1 cellular context compared by ENCODE assay signal in the genomic region with DNA sequence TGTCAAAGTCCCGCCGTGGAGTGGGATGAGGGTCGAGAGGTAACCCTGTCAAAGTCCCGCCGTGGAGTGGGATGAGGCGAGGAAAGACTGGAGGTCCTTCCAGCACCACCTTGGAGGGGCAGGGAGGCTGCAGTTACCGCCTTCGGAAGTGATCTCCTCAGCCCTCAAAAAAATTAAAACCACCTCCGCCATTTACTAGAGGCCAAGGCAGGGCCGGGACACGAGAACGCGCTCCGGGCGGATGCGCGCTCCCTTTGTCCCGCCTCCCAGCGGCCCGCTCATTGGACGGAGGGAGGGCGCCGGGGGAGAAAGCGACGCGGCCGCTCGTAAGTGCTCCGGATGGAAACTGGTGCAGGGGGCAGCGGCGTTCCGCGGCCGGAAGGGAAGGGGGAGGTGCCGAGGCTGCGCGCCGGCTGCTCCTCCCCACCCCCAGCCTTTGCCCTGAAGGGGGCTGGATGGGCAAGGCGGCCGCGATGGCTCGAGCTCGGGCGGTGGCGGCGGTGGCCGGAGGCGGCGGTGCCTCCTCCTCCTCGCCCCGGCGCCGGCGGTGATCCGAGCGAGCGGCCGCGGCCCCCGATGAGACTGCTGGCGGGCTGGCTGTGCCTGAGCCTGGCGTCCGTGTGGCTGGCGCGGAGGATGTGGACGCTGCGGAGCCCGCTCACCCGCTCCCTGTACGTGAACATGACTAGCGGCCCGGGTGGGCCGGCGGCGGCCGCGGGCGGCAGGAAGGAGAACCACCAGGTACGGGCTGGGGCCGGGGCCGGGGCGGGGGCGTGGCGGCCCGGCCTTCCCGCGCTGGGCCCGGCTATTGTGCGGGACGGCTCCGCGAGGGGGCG.
A peak's percentile ranks its signal among the peaks of the same experiment; 100 is the strongest.
TF ChIP-seq lines count a peak whose summit lies in the region.

A gene (plus strand): TSS at position 420 of the 836 bp plus-strand sequence. CDS start 157 bp downstream, at position 577.

TF ChIP-seq in HEK293, 187 proteins besides CTCF, POLR2A, EP300 and RAD21 (continued from another document and continues in another):
- TF ChIP-seq, protein P1, sequence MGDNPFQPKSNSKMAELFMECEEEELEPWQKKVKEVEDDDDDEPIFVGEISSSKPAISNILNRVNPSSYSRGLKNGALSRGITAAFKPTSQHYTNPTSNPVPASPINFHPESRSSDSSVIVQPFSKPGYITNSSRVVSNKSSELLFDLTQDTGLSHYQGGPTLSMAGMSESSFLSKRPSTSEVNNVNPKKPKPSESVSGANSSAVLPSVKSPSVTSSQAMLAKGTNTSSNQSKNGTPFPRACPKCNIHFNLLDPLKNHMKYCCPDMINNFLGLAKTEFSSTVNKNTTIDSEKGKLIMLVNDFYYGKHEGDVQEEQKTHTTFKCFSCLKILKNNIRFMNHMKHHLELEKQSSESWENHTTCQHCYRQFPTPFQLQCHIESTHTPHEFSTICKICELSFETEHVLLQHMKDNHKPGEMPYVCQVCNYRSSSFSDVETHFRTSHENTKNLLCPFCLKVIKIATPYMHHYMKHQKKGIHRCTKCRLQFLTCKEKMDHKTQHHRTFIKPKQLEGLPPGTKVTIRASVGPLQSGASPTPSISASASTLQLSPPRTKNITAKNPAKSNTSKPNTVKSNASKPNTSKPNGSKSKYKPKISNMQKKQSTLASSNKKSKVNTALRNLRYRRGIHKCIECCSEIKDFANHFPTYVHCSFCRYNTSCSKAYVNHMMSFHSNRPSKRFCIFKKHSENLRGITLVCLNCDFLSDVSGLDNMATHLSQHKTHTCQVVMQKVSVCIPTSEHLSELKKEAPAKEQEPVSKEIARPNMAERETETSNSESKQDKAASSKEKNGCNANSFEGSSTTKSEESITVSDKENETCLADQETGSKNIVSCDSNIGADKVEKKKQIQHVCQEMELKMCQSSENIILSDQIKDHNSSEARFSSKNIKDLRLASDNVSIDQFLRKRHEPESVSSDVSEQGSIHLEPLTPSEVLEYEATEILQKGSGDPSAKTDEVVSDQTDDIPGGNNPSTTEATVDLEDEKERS (tag by site-specific recombination; IDR thresholded peaks at IDR 0.05) = no peak
- TF ChIP-seq, protein P2, sequence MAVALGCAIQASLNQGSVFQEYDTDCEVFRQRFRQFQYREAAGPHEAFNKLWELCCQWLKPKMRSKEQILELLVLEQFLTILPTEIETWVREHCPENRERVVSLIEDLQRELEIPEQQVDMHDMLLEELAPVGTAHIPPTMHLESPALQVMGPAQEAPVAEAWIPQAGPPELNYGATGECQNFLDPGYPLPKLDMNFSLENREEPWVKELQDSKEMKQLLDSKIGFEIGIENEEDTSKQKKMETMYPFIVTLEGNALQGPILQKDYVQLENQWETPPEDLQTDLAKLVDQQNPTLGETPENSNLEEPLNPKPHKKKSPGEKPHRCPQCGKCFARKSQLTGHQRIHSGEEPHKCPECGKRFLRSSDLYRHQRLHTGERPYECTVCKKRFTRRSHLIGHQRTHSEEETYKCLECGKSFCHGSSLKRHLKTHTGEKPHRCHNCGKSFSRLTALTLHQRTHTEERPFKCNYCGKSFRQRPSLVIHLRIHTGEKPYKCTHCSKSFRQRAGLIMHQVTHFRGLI (tag by site-specific recombination; IDR thresholded peaks at IDR 0.05) = peak; percentile 46; the same call in 1 of the 2 replicates
- no peak for TF ChIP-seq GLI2 (tag by site-specific recombination; IDR thresholded peaks at IDR 0.05; ENCODE audit: borderline replicate concordance, low read depth)
- peak; percentile 59 for TF ChIP-seq ZNF10 (tag by site-specific recombination; IDR thresholded peaks at IDR 0.05)
- TF ChIP-seq GLIS1 (tag by site-specific recombination; IDR thresholded peaks at IDR 0.05) = peak; percentile 69
- TF ChIP-seq ZNF664 (tag by site-specific recombination; IDR thresholded peaks at IDR 0.05) = no peak
- peak; percentile 86 for TF ChIP-seq KLF10 (tag by site-specific recombination; IDR thresholded peaks at IDR 0.05)
- TF ChIP-seq TCF7L2 (IDR thresholded peaks at IDR 0.05; ENCODE audit: borderline replicate concordance, low read depth, low read length) = no peak
- TF ChIP-seq, protein P3, sequence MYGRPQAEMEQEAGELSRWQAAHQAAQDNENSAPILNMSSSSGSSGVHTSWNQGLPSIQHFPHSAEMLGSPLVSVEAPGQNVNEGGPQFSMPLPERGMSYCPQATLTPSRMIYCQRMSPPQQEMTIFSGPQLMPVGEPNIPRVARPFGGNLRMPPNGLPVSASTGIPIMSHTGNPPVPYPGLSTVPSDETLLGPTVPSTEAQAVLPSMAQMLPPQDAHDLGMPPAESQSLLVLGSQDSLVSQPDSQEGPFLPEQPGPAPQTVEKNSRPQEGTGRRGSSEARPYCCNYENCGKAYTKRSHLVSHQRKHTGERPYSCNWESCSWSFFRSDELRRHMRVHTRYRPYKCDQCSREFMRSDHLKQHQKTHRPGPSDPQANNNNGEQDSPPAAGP (tag by site-specific recombination; IDR thresholded peaks at IDR 0.05) = peak; percentile 99
- TF ChIP-seq GLIS2 (tag by site-specific recombination; IDR thresholded peaks at IDR 0.05) = peak; percentile 95
- TF ChIP-seq ZNF221 (tag by site-specific recombination; IDR thresholded peaks at IDR 0.05; ENCODE audit: borderline replicate concordance) = no peak
- TF ChIP-seq, protein P4, sequence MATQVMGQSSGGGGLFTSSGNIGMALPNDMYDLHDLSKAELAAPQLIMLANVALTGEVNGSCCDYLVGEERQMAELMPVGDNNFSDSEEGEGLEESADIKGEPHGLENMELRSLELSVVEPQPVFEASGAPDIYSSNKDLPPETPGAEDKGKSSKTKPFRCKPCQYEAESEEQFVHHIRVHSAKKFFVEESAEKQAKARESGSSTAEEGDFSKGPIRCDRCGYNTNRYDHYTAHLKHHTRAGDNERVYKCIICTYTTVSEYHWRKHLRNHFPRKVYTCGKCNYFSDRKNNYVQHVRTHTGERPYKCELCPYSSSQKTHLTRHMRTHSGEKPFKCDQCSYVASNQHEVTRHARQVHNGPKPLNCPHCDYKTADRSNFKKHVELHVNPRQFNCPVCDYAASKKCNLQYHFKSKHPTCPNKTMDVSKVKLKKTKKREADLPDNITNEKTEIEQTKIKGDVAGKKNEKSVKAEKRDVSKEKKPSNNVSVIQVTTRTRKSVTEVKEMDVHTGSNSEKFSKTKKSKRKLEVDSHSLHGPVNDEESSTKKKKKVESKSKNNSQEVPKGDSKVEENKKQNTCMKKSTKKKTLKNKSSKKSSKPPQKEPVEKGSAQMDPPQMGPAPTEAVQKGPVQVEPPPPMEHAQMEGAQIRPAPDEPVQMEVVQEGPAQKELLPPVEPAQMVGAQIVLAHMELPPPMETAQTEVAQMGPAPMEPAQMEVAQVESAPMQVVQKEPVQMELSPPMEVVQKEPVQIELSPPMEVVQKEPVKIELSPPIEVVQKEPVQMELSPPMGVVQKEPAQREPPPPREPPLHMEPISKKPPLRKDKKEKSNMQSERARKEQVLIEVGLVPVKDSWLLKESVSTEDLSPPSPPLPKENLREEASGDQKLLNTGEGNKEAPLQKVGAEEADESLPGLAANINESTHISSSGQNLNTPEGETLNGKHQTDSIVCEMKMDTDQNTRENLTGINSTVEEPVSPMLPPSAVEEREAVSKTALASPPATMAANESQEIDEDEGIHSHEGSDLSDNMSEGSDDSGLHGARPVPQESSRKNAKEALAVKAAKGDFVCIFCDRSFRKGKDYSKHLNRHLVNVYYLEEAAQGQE (tag by site-specific recombination; IDR thresholded peaks at IDR 0.05) = peak; percentile 74; the same call in 1 of the 2 replicates
- TF ChIP-seq ZNF510 (tag by site-specific recombination; IDR thresholded peaks at IDR 0.05; ENCODE audit: insufficient replicate concordance) = no peak
- peak; percentile 76 for TF ChIP-seq ZNF24 (tag by site-specific recombination; IDR thresholded peaks at IDR 0.05)
- peak; percentile 58; the same call in 1 of the 2 replicates for TF ChIP-seq ZNF184 (tag by site-specific recombination; IDR thresholded peaks at IDR 0.05)
- TF ChIP-seq, protein P5, sequence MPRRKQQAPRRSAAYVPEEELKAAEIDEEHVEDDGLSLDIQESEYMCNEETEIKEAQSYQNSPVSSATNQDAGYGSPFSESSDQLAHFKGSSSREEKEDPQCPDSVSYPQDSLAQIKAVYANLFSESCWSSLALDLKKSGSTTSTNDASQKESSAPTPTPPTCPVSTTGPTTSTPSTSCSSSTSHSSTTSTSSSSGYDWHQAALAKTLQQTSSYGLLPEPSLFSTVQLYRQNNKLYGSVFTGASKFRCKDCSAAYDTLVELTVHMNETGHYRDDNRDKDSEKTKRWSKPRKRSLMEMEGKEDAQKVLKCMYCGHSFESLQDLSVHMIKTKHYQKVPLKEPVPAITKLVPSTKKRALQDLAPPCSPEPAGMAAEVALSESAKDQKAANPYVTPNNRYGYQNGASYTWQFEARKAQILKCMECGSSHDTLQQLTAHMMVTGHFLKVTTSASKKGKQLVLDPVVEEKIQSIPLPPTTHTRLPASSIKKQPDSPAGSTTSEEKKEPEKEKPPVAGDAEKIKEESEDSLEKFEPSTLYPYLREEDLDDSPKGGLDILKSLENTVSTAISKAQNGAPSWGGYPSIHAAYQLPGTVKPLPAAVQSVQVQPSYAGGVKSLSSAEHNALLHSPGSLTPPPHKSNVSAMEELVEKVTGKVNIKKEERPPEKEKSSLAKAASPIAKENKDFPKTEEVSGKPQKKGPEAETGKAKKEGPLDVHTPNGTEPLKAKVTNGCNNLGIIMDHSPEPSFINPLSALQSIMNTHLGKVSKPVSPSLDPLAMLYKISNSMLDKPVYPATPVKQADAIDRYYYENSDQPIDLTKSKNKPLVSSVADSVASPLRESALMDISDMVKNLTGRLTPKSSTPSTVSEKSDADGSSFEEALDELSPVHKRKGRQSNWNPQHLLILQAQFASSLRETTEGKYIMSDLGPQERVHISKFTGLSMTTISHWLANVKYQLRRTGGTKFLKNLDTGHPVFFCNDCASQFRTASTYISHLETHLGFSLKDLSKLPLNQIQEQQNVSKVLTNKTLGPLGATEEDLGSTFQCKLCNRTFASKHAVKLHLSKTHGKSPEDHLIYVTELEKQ (tag by site-specific recombination; IDR thresholded peaks at IDR 0.05; ENCODE audit: borderline replicate concordance) = no peak; the same call in 1 of the 2 replicates
- TF ChIP-seq ZNF274 (IDR thresholded peaks at IDR 0.05; ENCODE audit: low read length) = no peak
- TF ChIP-seq ZNF274 (tag by site-specific recombination; IDR thresholded peaks at IDR 0.05; ENCODE audit: borderline replicate concordance) = no peak
- 0 out of 2 replicates have a peak, but pooled peaks have one; percentile 26 for TF ChIP-seq ZNF600 (tag by site-specific recombination; IDR thresholded peaks at IDR 0.05)
- TF ChIP-seq, protein P6, sequence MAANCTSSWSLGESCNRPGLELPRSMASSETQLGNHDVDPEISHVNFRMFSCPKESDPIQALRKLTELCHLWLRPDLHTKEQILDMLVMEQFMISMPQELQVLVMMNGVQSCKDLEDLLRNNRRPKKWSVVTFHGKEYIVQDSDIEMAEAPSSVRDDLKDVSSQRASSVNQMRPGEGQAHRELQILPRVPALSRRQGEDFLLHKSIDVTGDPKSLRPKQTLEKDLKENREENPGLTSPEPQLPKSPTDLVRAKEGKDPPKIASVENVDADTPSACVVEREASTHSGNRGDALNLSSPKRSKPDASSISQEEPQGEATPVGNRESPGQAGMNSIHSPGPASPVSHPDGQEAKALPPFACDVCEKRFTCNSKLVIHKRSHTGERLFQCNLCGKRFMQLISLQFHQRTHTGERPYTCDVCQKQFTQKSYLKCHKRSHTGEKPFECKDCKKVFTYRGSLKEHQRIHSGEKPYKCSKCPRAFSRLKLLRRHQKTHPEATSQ (tag by site-specific recombination; IDR thresholded peaks at IDR 0.05) = peak; percentile 98
- TF ChIP-seq ZBTB20 (tag by site-specific recombination; IDR thresholded peaks at IDR 0.05) = peak; percentile 60; the same call in 1 of the 2 replicates
- TF ChIP-seq ZNF558 (tag by site-specific recombination; IDR thresholded peaks at IDR 0.05) = no peak
- no peak for TF ChIP-seq ZNF776 (tag by site-specific recombination; IDR thresholded peaks at IDR 0.05; ENCODE audit: borderline replicate concordance)
- TF ChIP-seq, protein P7, sequence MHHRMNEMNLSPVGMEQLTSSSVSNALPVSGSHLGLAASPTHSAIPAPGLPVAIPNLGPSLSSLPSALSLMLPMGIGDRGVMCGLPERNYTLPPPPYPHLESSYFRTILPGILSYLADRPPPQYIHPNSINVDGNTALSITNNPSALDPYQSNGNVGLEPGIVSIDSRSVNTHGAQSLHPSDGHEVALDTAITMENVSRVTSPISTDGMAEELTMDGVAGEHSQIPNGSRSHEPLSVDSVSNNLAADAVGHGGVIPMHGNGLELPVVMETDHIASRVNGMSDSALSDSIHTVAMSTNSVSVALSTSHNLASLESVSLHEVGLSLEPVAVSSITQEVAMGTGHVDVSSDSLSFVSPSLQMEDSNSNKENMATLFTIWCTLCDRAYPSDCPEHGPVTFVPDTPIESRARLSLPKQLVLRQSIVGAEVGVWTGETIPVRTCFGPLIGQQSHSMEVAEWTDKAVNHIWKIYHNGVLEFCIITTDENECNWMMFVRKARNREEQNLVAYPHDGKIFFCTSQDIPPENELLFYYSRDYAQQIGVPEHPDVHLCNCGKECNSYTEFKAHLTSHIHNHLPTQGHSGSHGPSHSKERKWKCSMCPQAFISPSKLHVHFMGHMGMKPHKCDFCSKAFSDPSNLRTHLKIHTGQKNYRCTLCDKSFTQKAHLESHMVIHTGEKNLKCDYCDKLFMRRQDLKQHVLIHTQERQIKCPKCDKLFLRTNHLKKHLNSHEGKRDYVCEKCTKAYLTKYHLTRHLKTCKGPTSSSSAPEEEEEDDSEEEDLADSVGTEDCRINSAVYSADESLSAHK (tag by site-specific recombination; IDR thresholded peaks at IDR 0.05) = peak; percentile 69; the same call in 1 of the 2 replicates
- TF ChIP-seq, protein P8, sequence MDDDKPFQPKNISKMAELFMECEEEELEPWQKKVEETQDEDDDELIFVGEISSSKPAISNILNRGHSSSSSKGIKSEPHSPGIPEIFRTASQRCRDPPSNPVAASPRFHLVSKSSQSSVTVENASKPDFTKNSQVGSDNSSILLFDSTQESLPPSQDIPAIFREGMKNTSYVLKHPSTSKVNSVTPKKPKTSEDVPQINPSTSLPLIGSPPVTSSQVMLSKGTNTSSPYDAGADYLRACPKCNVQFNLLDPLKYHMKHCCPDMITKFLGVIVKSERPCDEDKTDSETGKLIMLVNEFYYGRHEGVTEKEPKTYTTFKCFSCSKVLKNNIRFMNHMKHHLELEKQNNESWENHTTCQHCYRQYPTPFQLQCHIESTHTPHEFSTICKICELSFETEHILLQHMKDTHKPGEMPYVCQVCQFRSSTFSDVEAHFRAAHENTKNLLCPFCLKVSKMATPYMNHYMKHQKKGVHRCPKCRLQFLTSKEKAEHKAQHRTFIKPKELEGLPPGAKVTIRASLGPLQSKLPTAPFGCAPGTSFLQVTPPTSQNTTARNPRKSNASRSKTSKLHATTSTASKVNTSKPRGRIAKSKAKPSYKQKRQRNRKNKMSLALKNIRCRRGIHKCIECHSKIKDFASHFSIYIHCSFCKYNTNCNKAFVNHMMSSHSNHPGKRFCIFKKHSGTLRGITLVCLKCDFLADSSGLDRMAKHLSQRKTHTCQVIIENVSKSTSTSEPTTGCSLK (tag by site-specific recombination; IDR thresholded peaks at IDR 0.05) = no peak
- peak; percentile 89; the same call in 1 of the 2 replicates for TF ChIP-seq ZNF501 (tag by site-specific recombination; IDR thresholded peaks at IDR 0.05)
- peak; percentile 89 for TF ChIP-seq ZBTB8A (tag by site-specific recombination; IDR thresholded peaks at IDR 0.05)
- TF ChIP-seq, protein P9, sequence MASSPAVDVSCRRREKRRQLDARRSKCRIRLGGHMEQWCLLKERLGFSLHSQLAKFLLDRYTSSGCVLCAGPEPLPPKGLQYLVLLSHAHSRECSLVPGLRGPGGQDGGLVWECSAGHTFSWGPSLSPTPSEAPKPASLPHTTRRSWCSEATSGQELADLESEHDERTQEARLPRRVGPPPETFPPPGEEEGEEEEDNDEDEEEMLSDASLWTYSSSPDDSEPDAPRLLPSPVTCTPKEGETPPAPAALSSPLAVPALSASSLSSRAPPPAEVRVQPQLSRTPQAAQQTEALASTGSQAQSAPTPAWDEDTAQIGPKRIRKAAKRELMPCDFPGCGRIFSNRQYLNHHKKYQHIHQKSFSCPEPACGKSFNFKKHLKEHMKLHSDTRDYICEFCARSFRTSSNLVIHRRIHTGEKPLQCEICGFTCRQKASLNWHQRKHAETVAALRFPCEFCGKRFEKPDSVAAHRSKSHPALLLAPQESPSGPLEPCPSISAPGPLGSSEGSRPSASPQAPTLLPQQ (tag by site-specific recombination; IDR thresholded peaks at IDR 0.05) = peak; percentile 92
- TF ChIP-seq WT1 (tag by site-specific recombination; IDR thresholded peaks at IDR 0.05) = 0 out of 2 replicates have a peak, but pooled peaks have one; percentile 32
